Comparison of ENCODE assay signal across 9 cellular contexts in the genomic region with DNA sequence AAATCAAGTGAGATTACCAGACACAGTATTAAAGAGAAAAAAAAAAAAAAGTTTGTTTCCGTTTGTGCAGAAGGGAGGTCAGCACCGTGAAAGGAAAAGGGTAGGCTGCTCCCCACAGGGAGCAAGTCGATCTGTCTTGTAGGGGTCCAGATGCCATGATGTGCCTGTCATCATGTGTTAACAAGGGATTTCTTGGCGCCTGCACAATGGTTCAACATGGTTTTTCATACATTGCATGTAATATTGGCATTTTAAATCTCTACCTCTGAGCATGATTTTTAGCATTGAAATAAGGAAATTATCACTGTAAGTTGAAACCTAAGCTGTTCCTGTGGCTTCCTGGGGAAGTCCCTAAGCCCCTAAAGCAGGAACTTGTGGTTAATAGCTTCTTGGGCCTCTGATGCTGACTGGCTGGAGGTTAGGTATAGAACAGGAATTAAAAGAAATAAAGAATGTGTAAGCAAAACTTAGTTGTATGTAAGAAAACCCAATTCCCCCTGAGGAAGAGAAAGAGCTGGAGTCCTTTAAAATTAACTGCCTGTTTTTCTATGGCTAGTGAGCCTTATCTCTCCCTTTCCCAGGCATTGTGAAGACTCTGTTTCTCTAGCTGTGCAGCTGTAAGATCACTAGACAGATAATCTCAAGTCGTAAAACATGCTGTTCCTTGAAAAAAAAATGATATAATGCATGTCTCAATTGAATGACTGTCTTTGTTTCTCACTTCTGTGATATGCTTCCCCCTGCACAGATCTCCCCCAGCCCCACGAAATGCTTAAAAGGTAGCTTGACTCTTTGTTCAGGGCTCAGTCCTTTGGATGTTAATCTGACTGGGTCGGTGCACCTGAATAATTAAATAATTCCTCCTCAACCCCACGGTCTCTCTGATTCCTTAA. TPM values are rescaled to one million over a fixed set of nuclear protein-coding genes. Genes with fewer than 3 reads are reported as not detected.
A peak's percentile ranks its signal among the peaks of the same experiment; 100 is the strongest.
DNase-seq lines count a peak whose midpoint lies in the region; ATAC-seq, FAIRE-seq and TF ChIP-seq lines count a peak whose summit lies in the region.
"Had no signal": no experiment of that assay in that cellular context is flagged by ENCODE, and none has a peak within 500 bp of the region (broad histone marks: within the 10 kb centered on the region; RNA-seq: fewer than 3 reads in every experiment).

No MANE protein-coding gene starts in this region.

- TF ChIP-seq CTCF in GM13976 (IDR thresholded peaks at IDR 0.05; ENCODE audit: borderline replicate concordance, control extremely low read depth, extremely low read depth, insufficient read depth, missing control alignments), result no peak
- no peak for TF ChIP-seq CTCF in bronchial epithelial cell (IDR thresholded peaks at IDR 0.05; ENCODE audit: insufficient read depth, low read length, severe bottlenecking)

- no peak for FAIRE-seq in bronchial epithelial cell (lab: Jason Lieb, UNC)

- H3K27ac ChIP-seq in SK-N-MC, result peak overlapping the region; percentile 94

- H3K36me3 ChIP-seq in SK-N-MC (ENCODE audit: insufficient read depth, low read length) (no peaks in the 10 kb centered on the region), bronchial epithelial cell (ENCODE audit: control insufficient read depth, insufficient read depth, low read length) (no peaks in the 10 kb centered on the region)
- H3K36me3 ChIP-seq: pancreas had no signal

- ATAC-seq in HG02763 (IDR thresholded peaks at IDR 0.05; ENCODE audit: unreplicated experiment) (peak; percentile 72), GM18520 (IDR thresholded peaks at IDR 0.05; ENCODE audit: unreplicated experiment) (no peak)

- no peaks in the 10 kb centered on the region for H3K27me3 ChIP-seq in bronchial epithelial cell (ENCODE audit: control insufficient read depth, insufficient read depth, low read length)
- H3K27me3 ChIP-seq: pancreas had no signal

- DNase-seq in GM13976 (ENCODE audit: low spot score) (peak; percentile 64), SK-N-MC (ENCODE audit: low read depth, low spot score) (peak; percentile 95), bronchial epithelial cell (ENCODE audit: low read depth) (peak; percentile 33), non-pigmented ciliary epithelial cell (ENCODE audit: low read depth) (peak; percentile 41), NCI-H82 treated with DMSO at 0.1 percent for 48 hours (lab: John Stamatoyannopoulos, UW; ENCODE audit: unreplicated experiment) (no peak), SHP77 (lab: John Stamatoyannopoulos, UW) (no peak)
- DNase-seq: pancreas had no signal

- H3K4me3 ChIP-seq in SK-N-MC (peak overlapping the region; percentile 65), bronchial epithelial cell (ENCODE audit: low read depth, low read length) (no peak overlapping the region)
- H3K4me3 ChIP-seq: pancreas had no signal

- H3K9me3 ChIP-seq in SK-N-MC (ENCODE audit: low read depth, low read length), result no peaks in the 10 kb centered on the region; the same call in 1 of the 2 replicates
- H3K9me3 ChIP-seq: pancreas had no signal

- in situ Hi-C loops in GM13976 (cut with MboI; ENCODE audit: low sequenced_read_pairs, unreplicated experiment), result no loop called here

- peak overlapping the region; percentile 54 for H3K9ac ChIP-seq in SK-N-MC (ENCODE audit: insufficient read length)

RNA-seq across cellular contexts. Expression of gene FCGBP, which starts 7.4 kb away (rescaled TPM):
- 0.38 and 0.53 TPM in 2 replicates for total RNA-seq in bronchial epithelial cell

RNA-seq across cellular contexts. Expression of gene PSMC4, which starts 29.1 kb away (rescaled TPM):
- total RNA-seq in bronchial epithelial cell, result 89.2 and 99.3 TPM in 2 replicates

RNA-seq across cellular contexts. Expression of gene ZNF546, which starts 55.0 kb away (rescaled TPM):
- total RNA-seq in bronchial epithelial cell, result 2.2 and 2.4 TPM in 2 replicates

Comparison
In these comparisons a context has a peak if more than half of its experiments do, and no peak if none do; other contexts are left out.
1. DNase-seq: peak in GM13976 (single experiment), SK-N-MC (single experiment), bronchial epithelial cell (single experiment) and non-pigmented ciliary epithelial cell (single experiment); none in NCI-H82 treated with DMSO at 0.1 percent for 48 hours (single experiment) and SHP77 (0 of 2).